In genomic region chr13:48318714-48319457, GRCh38 we compare ENCODE assay signal across 12 cellular contexts. TPM values are rescaled to one million over a fixed set of nuclear protein-coding genes. Genes with fewer than 3 reads are reported as not detected.
DNase-seq lines count a peak whose midpoint lies in the region; ATAC-seq and TF ChIP-seq lines count a peak whose summit lies in the region.
"Had no signal": no experiment of that assay in that cellular context is flagged by ENCODE, and none has a peak within 500 bp of the region (broad histone marks: within the 10 kb centered on the region; RNA-seq: fewer than 3 reads in every experiment).

No MANE protein-coding gene starts in this region.

- peak in 2 of 5 donors; percentile 15 to 38 for DNase-seq in CD4-positive, alpha-beta memory T cell
- DNase-seq in activated CD8-positive, alpha-beta T cell treated with anti-CD3 and anti-CD28 coated beads, Interleukin-2, amount 10 ng/mL, durations not matched to agents 7 days and 5 days = peak; percentile 24
- peak; percentile 84 for DNase-seq in posterior vena cava (ENCODE audit: low spot score)
- no peak for DNase-seq in Kasumi-1 (lab: John Stamatoyannopoulos, UW)
- DNase-seq in Ammon's horn (ENCODE audit: low spot score) = no peak
- DNase-seq: DMS 273 treated with DMSO at 0.1 percent for 48 hours, NCI-H1417, RPMI8226 had no signal

- CTCF ChIA-PET in CD4-positive, alpha-beta memory T cell (lab: Charles Lee; ENCODE audit: partially characterized antibody) = interaction anchor here (1.0 to 2.0 kb wide), 3 partner anchors 14 to 261 kb away, joined by 3 to 8 read pairs (median 3); no protein-coding TSS in a partner anchor
- CTCF ChIA-PET in activated CD8-positive, alpha-beta T cell treated with anti-CD3 and anti-CD28 coated beads, Interleukin-2, amount 10 ng/mL, durations not matched to agents 7 days and 5 days (lab: Charles Lee) = interaction anchor here (0.6 to 0.8 kb wide), 2 partner anchors 97 to 192 kb away, joined by 3 read pairs; no protein-coding TSS in a partner anchor

- peak; percentile 58 for ATAC-seq in activated CD8-positive, alpha-beta T cell treated with anti-CD3 and anti-CD28 coated beads, Interleukin-2, amount 10 ng/mL, durations not matched to agents 7 days and 5 days
- peak; percentile 44 for ATAC-seq in gastroesophageal sphincter
- no peak for ATAC-seq in HG03521 (IDR thresholded peaks at IDR 0.05; ENCODE audit: unreplicated experiment)
- no peak for ATAC-seq in HG03175 (IDR thresholded peaks at IDR 0.05; ENCODE audit: unreplicated experiment)

- POLR2A ChIA-PET in CD4-positive, alpha-beta memory T cell (lab: Charles Lee; ENCODE audit: partially characterized antibody) = interaction anchor here (0.9 to 2.1 kb wide), 5 partner anchors 14 to 356 kb away, joined by 3 to 5 read pairs (median 3); partner anchors contain the start of genes ITM2B and RB1
- POLR2A ChIA-PET in activated CD8-positive, alpha-beta T cell treated with anti-CD3 and anti-CD28 coated beads, Interleukin-2, amount 10 ng/mL, durations not matched to agents 7 days and 5 days (lab: Charles Lee) = interaction anchor here (0.6 to 1.6 kb wide), 3 partner anchors 9 to 16 kb away, joined by 3 to 4 read pairs (median 3); no protein-coding TSS in a partner anchor

- no peak for TF ChIP-seq POLR2A in gastroesophageal sphincter (IDR thresholded peaks at IDR 0.05)

- no peaks in the 10 kb centered on the region for H3K27me3 ChIP-seq in CD4-positive, alpha-beta memory T cell (ENCODE audit: insufficient read depth, low read length)
- H3K27me3 ChIP-seq in gastroesophageal sphincter = no peaks in the 10 kb centered on the region

- H3K27me3 Mint-ChIP-seq in CD4-positive, alpha-beta memory T cell = no peaks in the 10 kb centered on the region
- H3K27me3 Mint-ChIP-seq in activated CD8-positive, alpha-beta T cell treated with anti-CD3 and anti-CD28 coated beads, Interleukin-2, amount 10 ng/mL, durations not matched to agents 7 days and 5 days (ENCODE audit: low read depth) = no peaks in the 10 kb centered on the region

- TF ChIP-seq CTCF in gastroesophageal sphincter (IDR thresholded peaks at IDR 0.05) = no peak

- WGBS in gastroesophageal sphincter (ENCODE audit: low coverage in 1 of 2), 2 donors = 83% methylated on average over 3 to 21 of the region's 48 CpGs

- H3K27ac Mint-ChIP-seq in CD4-positive, alpha-beta memory T cell = peak overlapping the region; percentile 70 to 88 (median 80)
- peak overlapping the region; percentile 81 for H3K27ac Mint-ChIP-seq in activated CD8-positive, alpha-beta T cell treated with anti-CD3 and anti-CD28 coated beads, Interleukin-2, amount 10 ng/mL, durations not matched to agents 7 days and 5 days

- peak overlapping the region; percentile 30 to 36 for H3K4me3 ChIP-seq in CD4-positive, alpha-beta memory T cell (ENCODE audit: low read length in 2 of 2)
- H3K4me3 ChIP-seq in gastroesophageal sphincter = peak overlapping the region in 1 of 2 donors; percentile 39

- H3K9me3 Mint-ChIP-seq in CD4-positive, alpha-beta memory T cell = peaks cover 0 to 14% (median 11%) of the 10 kb centered on the region in 8 donors
- H3K9me3 Mint-ChIP-seq in activated CD8-positive, alpha-beta T cell treated with anti-CD3 and anti-CD28 coated beads, Interleukin-2, amount 10 ng/mL, durations not matched to agents 7 days and 5 days (ENCODE audit: insufficient read depth) = peaks cover 18% of the 10 kb centered on the region

- no peaks in the 10 kb centered on the region for H3K9me3 ChIP-seq in CD4-positive, alpha-beta memory T cell (ENCODE audit: control insufficient read depth in 1 of 2, low read length in 2 of 2)
- peaks cover 0 to 14% (median 0%) of the 10 kb centered on the region in 3 donors for H3K9me3 ChIP-seq in gastroesophageal sphincter

- H3K4me3 Mint-ChIP-seq in CD4-positive, alpha-beta memory T cell = peak overlapping the region; percentile 83 to 93 (median 89)
- H3K4me3 Mint-ChIP-seq in activated CD8-positive, alpha-beta T cell treated with anti-CD3 and anti-CD28 coated beads, Interleukin-2, amount 10 ng/mL, durations not matched to agents 7 days and 5 days = peak overlapping the region; percentile 68
- H3K4me3 Mint-ChIP-seq: neural crest cell had no signal

- H3K27ac ChIP-seq in CD4-positive, alpha-beta memory T cell (ENCODE audit: low read depth, low read length) = peak overlapping the region; percentile 26
- H3K27ac ChIP-seq in gastroesophageal sphincter = no peak overlapping the region

- no peak for TF ChIP-seq EP300 in gastroesophageal sphincter (IDR thresholded peaks at IDR 0.05)

- H3K36me3 ChIP-seq in CD4-positive, alpha-beta memory T cell (ENCODE audit: insufficient read depth, low read length) = no peaks in the 10 kb centered on the region
- peaks cover 0 to 35% of the 10 kb centered on the region in 2 donors for H3K36me3 ChIP-seq in gastroesophageal sphincter

- H3K36me3 Mint-ChIP-seq in CD4-positive, alpha-beta memory T cell = peaks cover 24 to 31% of the 10 kb centered on the region in 2 donors
- peaks cover 82% of the 10 kb centered on the region for H3K36me3 Mint-ChIP-seq in activated CD8-positive, alpha-beta T cell treated with anti-CD3 and anti-CD28 coated beads, Interleukin-2, amount 10 ng/mL, durations not matched to agents 7 days and 5 days (ENCODE audit: low read depth)

- peaks cover 15 to 32% (median 27%) of the 10 kb centered on the region in 4 donors for H3K4me1 Mint-ChIP-seq in CD4-positive, alpha-beta memory T cell
- H3K4me1 Mint-ChIP-seq in activated CD8-positive, alpha-beta T cell treated with anti-CD3 and anti-CD28 coated beads, Interleukin-2, amount 10 ng/mL, durations not matched to agents 7 days and 5 days (ENCODE audit: low read depth) = peaks cover 33% of the 10 kb centered on the region
- H3K4me1 Mint-ChIP-seq: neural crest cell had no signal

- intact Hi-C loops in CD4-positive, alpha-beta memory T cell (cut with micrococcal nuclease) = loop anchor here (2.0 kb wide), 1 partner anchor 14 kb away; no protein-coding TSS in a partner anchor
- intact Hi-C loops in posterior vena cava (cut with DNase I) = no loop called here

- H3K4me1 ChIP-seq in CD4-positive, alpha-beta memory T cell (ENCODE audit: insufficient read depth, low read length) = no peaks in the 10 kb centered on the region
- peaks cover 0 to 21% (median 0%) of the 10 kb centered on the region in 3 donors for H3K4me1 ChIP-seq in gastroesophageal sphincter

RNA-seq across cellular contexts. Expression of gene RB1, which starts 15.3 kb away (rescaled TPM):
- 10 to 100 TPM; 20.0 to 26.0 TPM for total RNA-seq in CD4-positive, alpha-beta memory T cell
- polyA plus RNA-seq in CD4-positive, alpha-beta memory T cell = 10 to 100 TPM; 14.9 to 20.2 TPM
- total RNA-seq in activated CD8-positive, alpha-beta T cell treated with anti-CD3 and anti-CD28 coated beads, Interleukin-2, amount 10 ng/mL, durations not matched to agents 7 days and 5 days = 10 to 100 TPM; 61.7 to 64.6 TPM
- total RNA-seq in gastroesophageal sphincter = 10 to 100 TPM; 26.5 to 37.2 (median 29.4) TPM
- 10 to 100 TPM; 33.3 to 35.9 TPM for total RNA-seq in posterior vena cava

Comparison
In these comparisons a context has a peak if more than half of its experiments do, and no peak if none do; other contexts are left out.
1. DNase-seq: peak in activated CD8-positive, alpha-beta T cell treated with anti-CD3 and anti-CD28 coated beads, Interleukin-2, amount 10 ng/mL, durations not matched to agents 7 days and 5 days (single experiment) and posterior vena cava (single experiment); none in Kasumi-1 (0 of 2) and Ammon's horn (single experiment).
2. ATAC-seq: peak in activated CD8-positive, alpha-beta T cell treated with anti-CD3 and anti-CD28 coated beads, Interleukin-2, amount 10 ng/mL, durations not matched to agents 7 days and 5 days (single experiment) and gastroesophageal sphincter (single experiment); none in HG03521 (single experiment) and HG03175 (single experiment).